ENCODE assay signal across 11 cellular contexts in genomic region chr10:42988517-42989395, GRCh38.
DNase-seq lines count a peak whose midpoint lies in the region; ATAC-seq and TF ChIP-seq lines count a peak whose summit lies in the region.
"Had no signal": no experiment of that assay in that cellular context is flagged by ENCODE, and none has a peak within 500 bp of the region (broad histone marks: within the 10 kb centered on the region; RNA-seq: fewer than 3 reads in every experiment).

No MANE protein-coding gene starts in this region.

- TF ChIP-seq CTCF in activated CD8-positive, alpha-beta T cell treated with anti-CD3 and anti-CD28 coated beads for 36 hours (IDR thresholded peaks at IDR 0.05) = no peak
- TF ChIP-seq CTCF in left lung (IDR thresholded peaks at IDR 0.05) = no peak

- intact Hi-C loops in activated CD8-positive, alpha-beta T cell treated with anti-CD3 and anti-CD28 coated beads for 36 hours (cut with micrococcal nuclease) = no loop called here
- intact Hi-C loops in left lung (cut with DNase I) = no loop called here

- H3K9me3 Mint-ChIP-seq in activated CD8-positive, alpha-beta T cell treated with anti-CD3 and anti-CD28 coated beads for 36 hours = no peaks in the 10 kb centered on the region
- H3K9me3 Mint-ChIP-seq: activated naive CD4-positive, alpha-beta T cell treated with anti-CD3 and anti-CD28 coated beads for 36 hours had no signal

- no peak overlapping the region for H3K4me3 ChIP-seq in left lung

- no peaks in the 10 kb centered on the region for H3K36me3 Mint-ChIP-seq in activated CD8-positive, alpha-beta T cell treated with anti-CD3 and anti-CD28 coated beads for 36 hours (ENCODE audit: low read depth)

- H3K4me3 Mint-ChIP-seq in activated CD8-positive, alpha-beta T cell treated with anti-CD3 and anti-CD28 coated beads for 36 hours = no peak overlapping the region
- H3K4me3 Mint-ChIP-seq: activated naive CD4-positive, alpha-beta T cell treated with anti-CD3 and anti-CD28 coated beads for 36 hours; B cell had no signal

- no peaks in the 10 kb centered on the region for H3K27me3 Mint-ChIP-seq in activated CD8-positive, alpha-beta T cell treated with anti-CD3 and anti-CD28 coated beads for 36 hours
- H3K27me3 Mint-ChIP-seq: B cell had no signal

- H3K27ac ChIP-seq in left lung = no peak overlapping the region

- H3K27ac Mint-ChIP-seq in activated CD8-positive, alpha-beta T cell treated with anti-CD3 and anti-CD28 coated beads for 36 hours = no peak overlapping the region
- H3K27ac Mint-ChIP-seq: activated naive CD4-positive, alpha-beta T cell treated with anti-CD3 and anti-CD28 coated beads for 36 hours; B cell had no signal

- no peaks in the 10 kb centered on the region for H3K9me3 ChIP-seq in left lung

- peak; percentile 82 for ATAC-seq in activated CD8-positive, alpha-beta T cell treated with anti-CD3 and anti-CD28 coated beads for 36 hours
- peak; percentile 55 for ATAC-seq in left lung

- no peaks in the 10 kb centered on the region for H3K27me3 ChIP-seq in left lung

- peaks cover 17% of the 10 kb centered on the region for H3K4me1 Mint-ChIP-seq in activated CD8-positive, alpha-beta T cell treated with anti-CD3 and anti-CD28 coated beads for 36 hours (ENCODE audit: low read depth)
- H3K4me1 Mint-ChIP-seq: B cell had no signal

- CTCF ChIA-PET in activated CD8-positive, alpha-beta T cell treated with anti-CD3 and anti-CD28 coated beads for 36 hours (lab: Charles Lee) = no interaction called here

- H3K36me3 ChIP-seq in left lung = no peaks in the 10 kb centered on the region

- peak; percentile 8 for DNase-seq in stimulated activated CD4-positive, alpha-beta T cell treated with anti-CD3 and anti-CD28 coated beads, Interleukin-2, amount 100 ng/mL, for 4 hours (ENCODE audit: low read depth)
- no peak for DNase-seq in stimulated activated CD4-positive, alpha-beta T cell treated with anti-CD3 and anti-CD28 coated beads, Interleukin-4, amount 100 ng/mL, for 1 hour
- peak; percentile 76 for DNase-seq in activated CD8-positive, alpha-beta T cell treated with anti-CD3 and anti-CD28 coated beads for 36 hours
- DNase-seq in left lung = peak; percentile 56 to 60
- DNase-seq in NCI-H82 treated with DMSO at 0.1 percent for 48 hours (lab: John Stamatoyannopoulos, UW; ENCODE audit: unreplicated experiment) = no peak
- no peak for DNase-seq in HPDE6-E6E7 (ENCODE audit: extremely low spot score)
- DNase-seq in NCI-H345 (lab: John Stamatoyannopoulos, UW) = no peak
- no peak for DNase-seq in iPS-NIHi11 (ENCODE audit: low spot score)
- DNase-seq: activated naive CD4-positive, alpha-beta T cell treated with anti-CD3 and anti-CD28 coated beads for 36 hours; NCI-H446 treated with DMSO at 0.1 percent for 48 hours had no signal

- H3K4me1 ChIP-seq in left lung = no peaks in the 10 kb centered on the region

- POLR2A ChIA-PET in activated CD8-positive, alpha-beta T cell treated with anti-CD3 and anti-CD28 coated beads for 36 hours (lab: Charles Lee) = no interaction called here

Comparison
In these comparisons a context has a peak if more than half of its experiments do, and no peak if none do; other contexts are left out.
1. DNase-seq: peak in stimulated activated CD4-positive, alpha-beta T cell treated with anti-CD3 and anti-CD28 coated beads, Interleukin-2, amount 100 ng/mL, for 4 hours (single experiment), activated CD8-positive, alpha-beta T cell treated with anti-CD3 and anti-CD28 coated beads for 36 hours (single experiment) and left lung (2 of 2); none in stimulated activated CD4-positive, alpha-beta T cell treated with anti-CD3 and anti-CD28 coated beads, Interleukin-4, amount 100 ng/mL, for 1 hour (single experiment), NCI-H82 treated with DMSO at 0.1 percent for 48 hours (single experiment), HPDE6-E6E7 (single experiment), NCI-H345 (single experiment) and iPS-NIHi11 (single experiment).